In genomic region chr3:50226888-50227389, GRCh38 we compare ENCODE assay signal across 1 cellular context.
TF ChIP-seq lines count a peak whose summit lies in the region.

No MANE protein-coding gene starts in this region.

TF ChIP-seq in HepG2, 621 proteins besides CTCF, POLR2A, EP300 and RAD21 (continues in another document):
- TF ChIP-seq ZBTB33 (CRISPR knock-in tag; IDR thresholded peaks at IDR 0.05) (peak; percentile 40; the same call in 1 of the 2 replicates), ZNF589 (CRISPR knock-in tag; conservative IDR thresholded peaks at IDR 0.05) (no peak; the same call in 1 of the 2 replicates), BRCA1 (CRISPR knock-in tag; IDR thresholded peaks at IDR 0.05) (no peak), NR2F1 (CRISPR knock-in tag; IDR thresholded peaks at IDR 0.05) (no peak), HNRNPL (IDR thresholded peaks at IDR 0.05; ENCODE audit: low read depth, low read length) (0 out of 2 replicates have a peak, but pooled peaks have one; percentile 59), NCOR1 (IDR thresholded peaks at IDR 0.05; ENCODE audit: borderline replicate concordance, low read length) (no peak), MTA1 (CRISPR knock-in tag; IDR thresholded peaks at IDR 0.05; ENCODE audit: borderline replicate concordance) (no peak), SNRNP70 (IDR thresholded peaks at IDR 0.05; ENCODE audit: low read depth, low read length) (no peak), CENPX (CRISPR knock-in tag; IDR thresholded peaks at IDR 0.05) (no peak), ZNF274 (CRISPR knock-in tag; IDR thresholded peaks at IDR 0.05) (no peak), ZNF644 (CRISPR knock-in tag; IDR thresholded peaks at IDR 0.05; ENCODE audit: low read depth) (no peak), SP1 (IDR thresholded peaks at IDR 0.05) (no peak), SP1 (CRISPR knock-in tag; IDR thresholded peaks at IDR 0.05) (no peak), ZNF232 (CRISPR knock-in tag; IDR thresholded peaks at IDR 0.05; ENCODE audit: borderline replicate concordance) (0 out of 2 replicates have a peak, but pooled peaks have one; percentile 10), ZNF777 (CRISPR knock-in tag; IDR thresholded peaks at IDR 0.05) (peak; percentile 82), MYPOP (CRISPR knock-in tag; IDR thresholded peaks at IDR 0.05) (no peak), ZSCAN12 (CRISPR knock-in tag; IDR thresholded peaks at IDR 0.05) (no peak), EEA1 (CRISPR knock-in tag; IDR thresholded peaks at IDR 0.05; ENCODE audit: borderline replicate concordance) (0 out of 2 replicates have a peak, but pooled peaks have one; percentile 36), ZBTB1 (CRISPR knock-in tag; IDR thresholded peaks at IDR 0.05; ENCODE audit: borderline replicate concordance) (no peak), NR3C1 (CRISPR knock-in tag; IDR thresholded peaks at IDR 0.05) (no peak), LCORL (IDR thresholded peaks at IDR 0.05) (no peak), LCORL (CRISPR knock-in tag; IDR thresholded peaks at IDR 0.05) (no peak), PAXIP1 (CRISPR knock-in tag; conservative IDR thresholded peaks at IDR 0.05) (no peak), SMAD1 (CRISPR knock-in tag; IDR thresholded peaks at IDR 0.05; ENCODE audit: borderline replicate concordance, low read depth) (no peak), ZNF713 (CRISPR knock-in tag; IDR thresholded peaks at IDR 0.05) (no peak), ATF1 (CRISPR knock-in tag; IDR thresholded peaks at IDR 0.05) (no peak), ZNF180 (CRISPR knock-in tag; IDR thresholded peaks at IDR 0.05; ENCODE audit: borderline replicate concordance, low read depth) (no peak), ZNF343 (CRISPR knock-in tag; IDR thresholded peaks at IDR 0.05) (no peak), SRSF1 (optimal IDR thresholded peaks at IDR 0.05; ENCODE audit: low read depth, low read length) (no peak), REST (IDR thresholded peaks at IDR 0.05; ENCODE audit: borderline replicate concordance in 1 of 2, low read depth in 1 of 2, low read length in 2 of 2) (no peak), ZNF333 (CRISPR knock-in tag; IDR thresholded peaks at IDR 0.05; ENCODE audit: borderline replicate concordance) (no peak), GATA4 (IDR thresholded peaks at IDR 0.05; ENCODE audit: borderline replicate concordance, low read depth) (no peak), ZBTB38 (CRISPR knock-in tag; IDR thresholded peaks at IDR 0.05) (peak; percentile 77), ERF (CRISPR knock-in tag; IDR thresholded peaks at IDR 0.05) (no peak), PRMT3 (CRISPR knock-in tag; IDR thresholded peaks at IDR 0.05; ENCODE audit: borderline replicate concordance, low read depth) (no peak), SIX4 (CRISPR knock-in tag; IDR thresholded peaks at IDR 0.05) (no peak), ZNF564 (CRISPR knock-in tag; IDR thresholded peaks at IDR 0.05) (no peak), WIZ (CRISPR knock-in tag; IDR thresholded peaks at IDR 0.05) (no peak)
- TF ChIP-seq, protein P1, sequence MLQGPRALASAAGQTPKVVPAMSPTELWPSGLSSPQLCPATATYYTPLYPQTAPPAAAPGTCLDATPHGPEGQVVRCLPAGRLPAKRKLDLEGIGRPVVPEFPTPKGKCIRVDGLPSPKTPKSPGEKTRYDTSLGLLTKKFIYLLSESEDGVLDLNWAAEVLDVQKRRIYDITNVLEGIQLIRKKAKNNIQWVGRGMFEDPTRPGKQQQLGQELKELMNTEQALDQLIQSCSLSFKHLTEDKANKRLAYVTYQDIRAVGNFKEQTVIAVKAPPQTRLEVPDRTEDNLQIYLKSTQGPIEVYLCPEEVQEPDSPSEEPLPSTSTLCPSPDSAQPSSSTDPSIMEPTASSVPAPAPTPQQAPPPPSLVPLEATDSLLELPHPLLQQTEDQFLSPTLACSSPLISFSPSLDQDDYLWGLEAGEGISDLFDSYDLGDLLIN (CRISPR knock-in tag; IDR thresholded peaks at IDR 0.05; ENCODE audit: borderline replicate concordance): no peak
- TF ChIP-seq, protein P2, sequence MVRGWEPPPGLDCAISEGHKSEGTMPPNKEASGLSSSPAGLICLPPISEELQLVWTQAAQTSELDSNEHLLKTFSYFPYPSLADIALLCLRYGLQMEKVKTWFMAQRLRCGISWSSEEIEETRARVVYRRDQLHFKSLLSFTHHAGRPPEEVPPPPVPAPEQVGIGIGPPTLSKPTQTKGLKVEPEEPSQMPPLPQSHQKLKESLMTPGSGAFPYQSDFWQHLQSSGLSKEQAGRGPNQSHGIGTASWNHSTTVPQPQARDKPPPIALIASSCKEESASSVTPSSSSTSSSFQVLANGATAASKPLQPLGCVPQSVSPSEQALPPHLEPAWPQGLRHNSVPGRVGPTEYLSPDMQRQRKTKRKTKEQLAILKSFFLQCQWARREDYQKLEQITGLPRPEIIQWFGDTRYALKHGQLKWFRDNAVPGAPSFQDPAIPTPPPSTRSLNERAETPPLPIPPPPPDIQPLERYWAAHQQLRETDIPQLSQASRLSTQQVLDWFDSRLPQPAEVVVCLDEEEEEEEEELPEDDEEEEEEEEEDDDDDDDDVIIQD (CRISPR knock-in tag; IDR thresholded peaks at IDR 0.05; ENCODE audit: low read depth): no peak
- TF ChIP-seq, protein P3, sequence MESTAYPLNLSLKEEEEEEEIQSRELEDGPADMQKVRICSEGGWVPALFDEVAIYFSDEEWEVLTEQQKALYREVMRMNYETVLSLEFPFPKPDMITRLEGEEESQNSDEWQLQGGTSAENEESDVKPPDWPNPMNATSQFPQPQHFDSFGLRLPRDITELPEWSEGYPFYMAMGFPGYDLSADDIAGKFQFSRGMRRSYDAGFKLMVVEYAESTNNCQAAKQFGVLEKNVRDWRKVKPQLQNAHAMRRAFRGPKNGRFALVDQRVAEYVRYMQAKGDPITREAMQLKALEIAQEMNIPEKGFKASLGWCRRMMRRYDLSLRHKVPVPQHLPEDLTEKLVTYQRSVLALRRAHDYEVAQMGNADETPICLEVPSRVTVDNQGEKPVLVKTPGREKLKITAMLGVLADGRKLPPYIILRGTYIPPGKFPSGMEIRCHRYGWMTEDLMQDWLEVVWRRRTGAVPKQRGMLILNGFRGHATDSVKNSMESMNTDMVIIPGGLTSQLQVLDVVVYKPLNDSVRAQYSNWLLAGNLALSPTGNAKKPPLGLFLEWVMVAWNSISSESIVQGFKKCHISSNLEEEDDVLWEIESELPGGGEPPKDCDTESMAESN (CRISPR knock-in tag; conservative IDR thresholded peaks at IDR 0.05): no peak
- TF ChIP-seq, protein P4, sequence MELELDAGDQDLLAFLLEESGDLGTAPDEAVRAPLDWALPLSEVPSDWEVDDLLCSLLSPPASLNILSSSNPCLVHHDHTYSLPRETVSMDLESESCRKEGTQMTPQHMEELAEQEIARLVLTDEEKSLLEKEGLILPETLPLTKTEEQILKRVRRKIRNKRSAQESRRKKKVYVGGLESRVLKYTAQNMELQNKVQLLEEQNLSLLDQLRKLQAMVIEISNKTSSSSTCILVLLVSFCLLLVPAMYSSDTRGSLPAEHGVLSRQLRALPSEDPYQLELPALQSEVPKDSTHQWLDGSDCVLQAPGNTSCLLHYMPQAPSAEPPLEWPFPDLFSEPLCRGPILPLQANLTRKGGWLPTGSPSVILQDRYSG (CRISPR knock-in tag; IDR thresholded peaks at IDR 0.05): no peak
- TF ChIP-seq, protein P5, sequence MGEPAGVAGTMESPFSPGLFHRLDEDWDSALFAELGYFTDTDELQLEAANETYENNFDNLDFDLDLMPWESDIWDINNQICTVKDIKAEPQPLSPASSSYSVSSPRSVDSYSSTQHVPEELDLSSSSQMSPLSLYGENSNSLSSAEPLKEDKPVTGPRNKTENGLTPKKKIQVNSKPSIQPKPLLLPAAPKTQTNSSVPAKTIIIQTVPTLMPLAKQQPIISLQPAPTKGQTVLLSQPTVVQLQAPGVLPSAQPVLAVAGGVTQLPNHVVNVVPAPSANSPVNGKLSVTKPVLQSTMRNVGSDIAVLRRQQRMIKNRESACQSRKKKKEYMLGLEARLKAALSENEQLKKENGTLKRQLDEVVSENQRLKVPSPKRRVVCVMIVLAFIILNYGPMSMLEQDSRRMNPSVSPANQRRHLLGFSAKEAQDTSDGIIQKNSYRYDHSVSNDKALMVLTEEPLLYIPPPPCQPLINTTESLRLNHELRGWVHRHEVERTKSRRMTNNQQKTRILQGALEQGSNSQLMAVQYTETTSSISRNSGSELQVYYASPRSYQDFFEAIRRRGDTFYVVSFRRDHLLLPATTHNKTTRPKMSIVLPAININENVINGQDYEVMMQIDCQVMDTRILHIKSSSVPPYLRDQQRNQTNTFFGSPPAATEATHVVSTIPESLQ (CRISPR knock-in tag; conservative IDR thresholded peaks at IDR 0.05): no peak
- TF ChIP-seq, protein P6, sequence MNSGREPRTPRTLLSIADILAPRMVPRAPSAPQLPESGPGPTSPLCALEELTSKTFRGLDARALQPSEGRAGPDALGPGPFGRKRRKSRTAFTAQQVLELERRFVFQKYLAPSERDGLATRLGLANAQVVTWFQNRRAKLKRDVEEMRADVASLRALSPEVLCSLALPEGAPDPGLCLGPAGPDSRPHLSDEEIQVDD (CRISPR knock-in tag; IDR thresholded peaks at IDR 0.05; ENCODE audit: borderline replicate concordance): peak; percentile 15; the same call in 1 of the 2 replicates
- TF ChIP-seq, protein P7, sequence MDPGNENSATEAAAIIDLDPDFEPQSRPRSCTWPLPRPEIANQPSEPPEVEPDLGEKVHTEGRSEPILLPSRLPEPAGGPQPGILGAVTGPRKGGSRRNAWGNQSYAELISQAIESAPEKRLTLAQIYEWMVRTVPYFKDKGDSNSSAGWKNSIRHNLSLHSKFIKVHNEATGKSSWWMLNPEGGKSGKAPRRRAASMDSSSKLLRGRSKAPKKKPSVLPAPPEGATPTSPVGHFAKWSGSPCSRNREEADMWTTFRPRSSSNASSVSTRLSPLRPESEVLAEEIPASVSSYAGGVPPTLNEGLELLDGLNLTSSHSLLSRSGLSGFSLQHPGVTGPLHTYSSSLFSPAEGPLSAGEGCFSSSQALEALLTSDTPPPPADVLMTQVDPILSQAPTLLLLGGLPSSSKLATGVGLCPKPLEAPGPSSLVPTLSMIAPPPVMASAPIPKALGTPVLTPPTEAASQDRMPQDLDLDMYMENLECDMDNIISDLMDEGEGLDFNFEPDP (CRISPR knock-in tag; conservative IDR thresholded peaks at IDR 0.05): no peak
